ENCODE assay signal across 18 cellular contexts in the genomic region with DNA sequence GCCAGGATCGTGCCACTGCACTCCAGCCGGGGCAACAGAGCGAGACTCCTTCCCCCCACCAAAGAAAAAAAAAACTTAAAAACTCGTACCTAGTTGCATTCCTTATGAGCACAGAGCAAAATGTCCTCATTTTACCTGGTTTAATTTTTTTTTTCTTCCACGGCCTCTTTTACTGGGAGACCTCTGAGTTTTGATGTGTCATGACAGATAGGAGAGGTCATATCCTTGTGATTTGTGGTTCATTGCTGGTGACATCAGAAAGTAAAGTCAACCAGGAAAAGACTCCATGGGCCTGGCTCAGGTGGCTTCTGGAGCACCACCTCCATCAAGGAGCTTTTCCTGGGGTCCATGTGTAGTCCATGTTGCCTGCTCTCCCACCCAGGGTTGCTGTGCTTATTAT.
"Had no signal": no experiment of that assay in that cellular context is flagged by ENCODE, and none has a peak within 500 bp of the region (broad histone marks: within the 10 kb centered on the region; RNA-seq: fewer than 3 reads in every experiment).

No MANE protein-coding gene starts in this region.

- H3K27me3 Mint-ChIP-seq: activated naive CD4-positive, alpha-beta T cell treated with anti-CD3 and anti-CD28 coated beads, Interleukin-2, amount 10 ng/mL, durations not matched to agents 7 days and 5 days had no signal

- H3K27me3 ChIP-seq: dorsolateral prefrontal cortex, gastroesophageal sphincter, heart right ventricle, neutrophil, tibial nerve had no signal

- H3K9me3 ChIP-seq: gastroesophageal sphincter, heart right ventricle, mucosa of descending colon, neutrophil, tibial nerve had no signal

- H3K9ac ChIP-seq: parathyroid adenoma had no signal

- H3K36me3 Mint-ChIP-seq: natural killer cell had no signal

- H3K36me3 ChIP-seq: gastroesophageal sphincter, neutrophil had no signal

- H3K4me1 ChIP-seq: parathyroid adenoma had no signal

- H3K27ac Mint-ChIP-seq: activated T-helper 2 cell treated with anti-CD3 and anti-CD28 coated beads, Interferon-gamma antibody, Interleukin-2, Interleukin-4, amounts not matched to agents 10 μg/mL and 5 μg/mL and 100 μg/mL, durations not matched to agents 14 hours and 24 hours and 36 hours had no signal

- DNase-seq: activated CD4-positive, alpha-beta T cell treated with anti-CD3 and anti-CD28 coated beads, Interleukin-2, amount 50 U/mL, for 1 hour; activated CD4-positive, CD25-positive, alpha-beta regulatory T cell; activated naive CD4-positive, alpha-beta T cell treated with anti-CD3 and anti-CD28 coated beads, Interleukin-2, amount 10 ng/mL, durations not matched to agents 7 days and 5 days; activated T-cell treated with anti-CD3 and anti-CD28 coated beads for 4 hours; amniotic stem cell; dorsolateral prefrontal cortex; heart right ventricle; mucosa of descending colon; natural killer cell; retina; stimulated activated naive CD4-positive, alpha-beta T cell; substantia nigra; T-helper 2 cell had no signal

- H3K9me3 Mint-ChIP-seq: activated naive CD4-positive, alpha-beta T cell treated with anti-CD3 and anti-CD28 coated beads, Interleukin-2, amount 10 ng/mL, durations not matched to agents 7 days and 5 days; activated T-helper 2 cell treated with anti-CD3 and anti-CD28 coated beads, Interferon-gamma antibody, Interleukin-2, Interleukin-4, amounts not matched to agents 10 μg/mL and 5 μg/mL and 100 μg/mL, durations not matched to agents 14 hours and 24 hours and 36 hours; natural killer cell had no signal

- ATAC-seq: gastroesophageal sphincter, mucosa of descending colon, natural killer cell had no signal

- H3K4me1 Mint-ChIP-seq: activated naive CD4-positive, alpha-beta T cell treated with anti-CD3 and anti-CD28 coated beads, Interleukin-2, amount 10 ng/mL, durations not matched to agents 7 days and 5 days had no signal

- H2AFZ ChIP-seq: parathyroid adenoma had no signal

- H3K27ac ChIP-seq: dorsolateral prefrontal cortex, gastroesophageal sphincter, heart right ventricle, neutrophil, parathyroid adenoma, tibial nerve had no signal

- H3K4me3 Mint-ChIP-seq: activated naive CD4-positive, alpha-beta T cell treated with anti-CD3 and anti-CD28 coated beads, Interleukin-2, amount 10 ng/mL, durations not matched to agents 7 days and 5 days; natural killer cell had no signal

- H3K4me3 ChIP-seq: dorsolateral prefrontal cortex, gastroesophageal sphincter, heart right ventricle, mucosa of descending colon, tibial nerve had no signal
